Comparison of ENCODE assay signal across 20 cellular contexts in genomic region chr18:6409933-6410332, GRCh38. TPM values are rescaled to one million over a fixed set of nuclear protein-coding genes. Genes with fewer than 3 reads are reported as not detected.
"Had no signal": no experiment of that assay in that cellular context is flagged by ENCODE, and none has a peak within 500 bp of the region (broad histone marks: within the 10 kb centered on the region; RNA-seq: fewer than 3 reads in every experiment).

No MANE protein-coding gene starts in this region.

- H3K9me3 ChIP-seq: esophagus muscularis mucosa, gastroesophageal sphincter, heart left ventricle, left lung, lower lobe of right lung, mucosa of descending colon had no signal

- H3K36me3 Mint-ChIP-seq: mesothelial cell of epicardium had no signal

- H3K4me1 ChIP-seq: foreskin keratinocyte had no signal

- ATAC-seq: foreskin keratinocyte, gastroesophageal sphincter, heart left ventricle, left cardiac atrium, left lung, left ventricle myocardium superior, lower lobe of right lung, mucosa of descending colon had no signal

- DNase-seq: dermis blood vessel endothelial cell; dorsolateral prefrontal cortex; effector CD4-positive, alpha-beta T cell; effector memory CD4-positive, alpha-beta T cell; foreskin keratinocyte; heart left ventricle; hypothalamus; left cardiac atrium; left ventricle myocardium superior; lower lobe of right lung; mesenchymal stem cell; mucosa of descending colon had no signal

- H2AFZ ChIP-seq: hepatocyte had no signal

- H3K27ac ChIP-seq: coronary artery, esophagus muscularis mucosa, foreskin keratinocyte, gastroesophageal sphincter, heart left ventricle, hepatocyte, left lung, lower lobe of right lung had no signal

- H3K4me2 ChIP-seq: hepatocyte had no signal

- H3K4me3 Mint-ChIP-seq: mesothelial cell of epicardium had no signal

- H3K36me3 ChIP-seq: esophagus muscularis mucosa, gastroesophageal sphincter, heart left ventricle, left lung, lower lobe of right lung had no signal

- H3K4me3 ChIP-seq: coronary artery, dorsolateral prefrontal cortex, esophagus muscularis mucosa, gastroesophageal sphincter, heart left ventricle, hepatocyte, left lung, lower lobe of right lung, mucosa of descending colon had no signal

- H3K9me3 Mint-ChIP-seq: mesothelial cell of epicardium had no signal

- H3K27ac Mint-ChIP-seq: mesothelial cell of epicardium had no signal

RNA-seq across cellular contexts. Expression of gene L3MBTL4, which starts 4.8 kb away (rescaled TPM):
- total RNA-seq: fibroblast of villous mesenchyme had no signal
- polyA plus RNA-seq: endothelial cell of umbilical vein had no signal
